9 cellular contexts compared by ENCODE assay signal in genomic region chr3:141366285-141367037, GRCh38. TPM values are rescaled to one million over a fixed set of nuclear protein-coding genes. Genes with fewer than 3 reads are reported as not detected.
DNase-seq lines count a peak whose midpoint lies in the region; ATAC-seq and TF ChIP-seq lines count a peak whose summit lies in the region.
"Had no signal": no experiment of that assay in that cellular context is flagged by ENCODE, and none has a peak within 500 bp of the region (broad histone marks: within the 10 kb centered on the region; RNA-seq: fewer than 3 reads in every experiment).

No MANE protein-coding gene starts in this region.

- no peak for ATAC-seq in GM18519 (IDR thresholded peaks at IDR 0.05; ENCODE audit: low FRiP score, unreplicated experiment)

- 36 to 58% methylated on average over 5 of the region's 5 CpGs for WGBS in sigmoid colon, 2 donors

- POLR2A ChIA-PET in A673 (lab: Charles Lee; ENCODE audit: low non-redundant PET): no interaction called here

- peak overlapping the region; percentile 81 to 95 (median 90) for H3K27ac ChIP-seq in sigmoid colon
- no peak overlapping the region for H3K27ac ChIP-seq in A673 (ENCODE audit: low read depth, low read length, poor library complexity, severe bottlenecking)

- no peak for TF ChIP-seq POLR2A in sigmoid colon (IDR thresholded peaks at IDR 0.05)

- no TSS peak for BruUV-seq in A673 (replicated peaks; lab: Mats Ljungman, UMichigan)

- TF ChIP-seq CTCF in fibroblast of villous mesenchyme (IDR thresholded peaks at IDR 0.05; ENCODE audit: insufficient read depth, low read depth, low read length): no peak
- TF ChIP-seq CTCF in sigmoid colon (IDR thresholded peaks at IDR 0.05): peak in 1 of 4 experiments; percentile 9
- TF ChIP-seq CTCF in A673 (conservative IDR thresholded peaks at IDR 0.05; ENCODE audit: low read depth, low read length): no peak

- intact Hi-C loops in sigmoid colon (cut with DNase I): loop anchor here (2.0 to 5.0 kb wide), 2 partner anchors 84 to 511 kb away; partner anchors contain the start of gene ATP1B3
- intact Hi-C loops in A673 (cut with micrococcal nuclease; ENCODE audit: unreplicated experiment): loop anchor here (10.0 kb wide), 1 partner anchor 198 kb away; no protein-coding TSS in a partner anchor

- DNase-seq in ELF-1 (ENCODE audit: low read depth, low spot score): peak; percentile 14
- DNase-seq in SW480 (ENCODE audit: low spot score): peak; percentile 95
- peak; percentile 99 for DNase-seq in fibroblast of villous mesenchyme (ENCODE audit: low read depth)
- peak; percentile 83 for DNase-seq in sigmoid colon
- DNase-seq in A673 (ENCODE audit: low spot score): no peak
- DNase-seq in stimulated activated CD4-positive, alpha-beta T cell treated with anti-CD3 and anti-CD28 coated beads, Interleukin-4, amount 100 ng/mL, for 1 hour: no peak
- DNase-seq in cortex of kidney (lab: John Stamatoyannopoulos, UW): no peak
- DNase-seq: T-helper 1 cell had no signal

- H3K27me3 ChIP-seq in sigmoid colon: no peaks in the 10 kb centered on the region
- no peaks in the 10 kb centered on the region for H3K27me3 ChIP-seq in A673 (replicated peaks; ENCODE audit: insufficient read depth, low read depth, low read length, poor library complexity)

- H3K36me3 ChIP-seq in sigmoid colon (no peaks in the 10 kb centered on the region), A673 (ENCODE audit: insufficient read depth, low read length, poor library complexity, severe bottlenecking) (no peaks in the 10 kb centered on the region)

- H3K4me3 ChIP-seq in fibroblast of villous mesenchyme (ENCODE audit: low read depth, low read length) (peak overlapping the region; percentile 5), sigmoid colon (no peak overlapping the region), A673 (ENCODE audit: low read depth, low read length, poor library complexity, severe bottlenecking) (no peak overlapping the region)

- peak in 2 of 4 donors; percentile 58 to 71 for TF ChIP-seq EP300 in sigmoid colon (IDR thresholded peaks at IDR 0.05)

- peaks cover 0 to 52% (median 50%) of the 10 kb centered on the region in 4 donors for H3K4me1 ChIP-seq in sigmoid colon
- no peaks in the 10 kb centered on the region for H3K4me1 ChIP-seq in A673 (ENCODE audit: insufficient read depth, low read length, poor library complexity, severe bottlenecking)

- no peaks in the 10 kb centered on the region for H3K9me3 ChIP-seq in sigmoid colon
- no peaks in the 10 kb centered on the region for H3K9me3 ChIP-seq in A673 (ENCODE audit: low read depth, low read length, poor library complexity, severe bottlenecking)

- CTCF ChIA-PET in A673 (lab: Charles Lee): interaction anchor here (0.8 kb wide), 1 partner anchor 72 kb away, joined by 3 read pairs; no protein-coding TSS in a partner anchor

RNA-seq across cellular contexts. Expression of gene ZBTB38, which starts 1.8 kb away (rescaled TPM):
- 210 and 326 TPM in 2 replicates for total RNA-seq in fibroblast of villous mesenchyme
- 100 to 1,000 TPM; 150 to 178 (median 155) TPM for total RNA-seq in sigmoid colon
- polyA plus RNA-seq in sigmoid colon: 10 to 100 TPM; 16.8 to 23.1 (median 19.9) TPM
- total RNA-seq in A673 (2021): 19.1 and 23.7 TPM in 2 replicates

Comparison
In these comparisons a context has a peak if more than half of its experiments do, and no peak if none do; other contexts are left out.
1. DNase-seq: peak in ELF-1 (single experiment), SW480 (single experiment), fibroblast of villous mesenchyme (single experiment) and sigmoid colon (single experiment); none in A673 (single experiment), stimulated activated CD4-positive, alpha-beta T cell treated with anti-CD3 and anti-CD28 coated beads, Interleukin-4, amount 100 ng/mL, for 1 hour (single experiment) and cortex of kidney (single experiment).